ENCODE assay signal across 8 cellular contexts in the genomic region with DNA sequence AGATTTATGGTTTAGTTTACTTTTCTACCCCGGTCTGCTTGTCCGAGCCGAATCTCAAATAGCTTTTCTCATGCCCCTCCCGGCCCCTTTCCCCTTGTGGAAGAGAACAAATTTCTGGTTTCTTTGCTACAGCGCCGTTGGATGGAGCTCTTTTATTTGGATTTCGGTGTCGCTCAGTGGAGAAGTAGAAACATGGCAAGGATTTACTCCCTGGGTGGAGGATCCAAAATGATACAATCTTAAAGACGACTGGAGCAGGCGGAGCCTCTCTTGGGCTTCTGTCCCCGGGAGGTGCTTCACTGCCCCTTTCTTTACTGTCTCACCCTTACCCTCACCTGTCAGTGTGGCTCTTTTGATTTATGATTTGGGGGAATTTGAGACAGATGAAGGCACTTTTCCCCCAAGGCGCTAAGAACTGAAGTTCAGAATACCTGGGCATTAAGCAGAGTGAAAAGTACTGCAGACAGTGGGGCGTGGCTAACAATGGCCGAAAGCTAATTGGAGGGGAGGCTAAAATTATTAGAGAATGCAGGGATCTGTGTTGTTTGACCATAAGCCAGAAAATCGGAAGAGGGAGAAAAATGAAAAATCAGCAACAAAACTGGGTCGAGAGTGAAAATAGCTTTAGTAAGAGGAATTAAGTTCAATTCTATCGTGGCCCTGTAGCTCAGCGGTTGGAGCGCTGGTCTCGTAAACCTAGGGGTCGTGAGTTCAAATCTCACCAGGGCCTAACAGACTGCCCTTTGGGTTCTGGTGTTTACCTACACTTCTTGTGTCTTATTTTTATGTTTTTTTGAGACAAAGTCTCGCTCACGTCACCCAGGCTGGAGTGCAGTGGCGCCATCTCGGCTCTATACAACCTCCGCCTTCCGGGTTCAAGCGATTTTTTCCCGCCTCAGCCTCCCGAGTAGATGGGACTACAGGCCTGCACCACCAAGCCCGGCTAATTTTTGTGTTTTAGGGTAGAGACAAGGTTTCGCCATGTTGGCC.
DNase-seq lines count a peak whose midpoint lies in the region; ATAC-seq and TF ChIP-seq lines count a peak whose summit lies in the region.

No MANE protein-coding gene starts in this region.

- in situ Hi-C loops in G401 (cut with HindIII; ENCODE audit: low sequenced_read_pairs): loop anchor here (25.0 kb wide), 1 partner anchor 106 kb away; no protein-coding TSS in a partner anchor
- in situ Hi-C loops in mammary epithelial cell (cut with MboI; ENCODE audit: low sequenced_read_pairs in 2 of 2): loop anchor here in 1 of 2 donors (25.0 kb wide), 1 partner anchor 306 kb away; the partner anchor contains the start of gene POM121L2

- TF ChIP-seq CTCF in mammary epithelial cell (conservative IDR thresholded peaks at IDR 0.05 in 1 of 2, IDR thresholded peaks at IDR 0.05 in 1 of 2; ENCODE audit: extremely low read depth in 1 of 2, insufficient read depth in 1 of 2, low read depth in 1 of 2, low read length in 2 of 2): peak in 1 of 2 donors; percentile 24

- peak overlapping the region; percentile 97 for H2AFZ ChIP-seq in mammary epithelial cell (ENCODE audit: low read depth, low read length)

- H3K27me3 ChIP-seq in mammary epithelial cell (ENCODE audit: insufficient read depth, low read length): no peaks in the 10 kb centered on the region

- H3K4me3 ChIP-seq in mammary epithelial cell (replicated peaks in 1 of 3; ENCODE audit: insufficient read depth in 1 of 3, low read depth in 2 of 3, low read length in 3 of 3): peak overlapping the region; percentile 44 to 78 (median 64)

- intact Hi-C loops in mammary epithelial cell (cut with micrococcal nuclease): loop anchor here (1.0 kb wide), 2 partner anchors 69 to 277 kb away; no protein-coding TSS in a partner anchor

- H3K79me2 ChIP-seq in mammary epithelial cell (ENCODE audit: insufficient read depth, low read length): no peaks in the 10 kb centered on the region

- H4K20me1 ChIP-seq in mammary epithelial cell (ENCODE audit: insufficient read depth, low read length): no peaks in the 10 kb centered on the region

- no TSS peak for BruUV-seq in mammary epithelial cell (replicated peaks; lab: Mats Ljungman, UMichigan)

- dilution Hi-C loops in mammary epithelial cell (cut with HindIII; ENCODE audit: low sequenced_read_pairs): no loop called here

- no peaks in the 10 kb centered on the region for H3K9me3 ChIP-seq in mammary epithelial cell (replicated peaks; ENCODE audit: insufficient read depth, low read length)

- CTCF ChIA-PET in mammary epithelial cell (lab: Charles Lee; ENCODE audit: low non-redundant PET): interaction anchor here (0.7 to 1.0 kb wide), 3 partner anchors 9 to 322 kb away, joined by 3 to 8 read pairs (median 3); no protein-coding TSS in a partner anchor

- H3K27ac ChIP-seq in mammary epithelial cell (ENCODE audit: insufficient read depth, low read depth, low read length): peak overlapping the region; percentile 0

- DNase-seq in G401 (ENCODE audit: low spot score) (peak; percentile 29), NAMALWA (ENCODE audit: low spot score) (peak; percentile 21), mammary epithelial cell (peak; percentile 64), myocyte (ENCODE audit: low read depth) (peak; percentile 57), GM19238 (ENCODE audit: insufficient read length, low spot score) (no peak), NCI-H2107 treated with DMSO at 0.1 percent for 48 hours (lab: John Stamatoyannopoulos, UW; ENCODE audit: unreplicated experiment) (no peak)

- H3K9ac ChIP-seq in mammary epithelial cell (ENCODE audit: insufficient read depth, low read length): peak overlapping the region; percentile 49

- ATAC-seq in GM19395 (IDR thresholded peaks at IDR 0.05; ENCODE audit: unreplicated experiment): no peak
- ATAC-seq in HG03571 (IDR thresholded peaks at IDR 0.05; ENCODE audit: unreplicated experiment): no peak

- 25% methylated on average over 27 of the region's 32 CpGs for WGBS in mammary epithelial cell (ENCODE audit: low coverage, missing lambda C conversion rate)

- no peaks in the 10 kb centered on the region for H3K36me3 ChIP-seq in mammary epithelial cell (ENCODE audit: insufficient read depth, low read length)

- peak overlapping the region; percentile 86 for H3K4me2 ChIP-seq in mammary epithelial cell (ENCODE audit: insufficient read depth, low read depth, low read length)

- H3K4me1 ChIP-seq in mammary epithelial cell (ENCODE audit: insufficient read depth, low read length): peaks cover 4% of the 10 kb centered on the region

Comparison
In these comparisons a context has a peak if more than half of its experiments do, and no peak if none do; other contexts are left out.
1. DNase-seq: peak in G401 (single experiment), NAMALWA (single experiment), mammary epithelial cell (single experiment) and myocyte (single experiment); none in GM19238 (single experiment) and NCI-H2107 treated with DMSO at 0.1 percent for 48 hours (single experiment).